12 cellular contexts compared by ENCODE assay signal in genomic region chr16:50303041-50303604, GRCh38. TPM values are rescaled to one million over a fixed set of nuclear protein-coding genes. Genes with fewer than 3 reads are reported as not detected.
DNase-seq lines count a peak whose midpoint lies in the region; ATAC-seq and TF ChIP-seq lines count a peak whose summit lies in the region.
"Had no signal": no experiment of that assay in that cellular context is flagged by ENCODE, and none has a peak within 500 bp of the region (broad histone marks: within the 10 kb centered on the region; RNA-seq: fewer than 3 reads in every experiment).

No MANE protein-coding gene starts in this region.

- no peaks in the 10 kb centered on the region for H3K27me3 ChIP-seq in CD4-positive, alpha-beta T cell (ENCODE audit: control insufficient read depth, insufficient read depth, low read length)
- no peaks in the 10 kb centered on the region for H3K27me3 ChIP-seq in effector memory CD4-positive, alpha-beta T cell (replicated peaks; ENCODE audit: control insufficient read depth, insufficient read depth, low read length, poor library complexity, severe bottlenecking)
- no peaks in the 10 kb centered on the region for H3K27me3 ChIP-seq in ovary
- H3K27me3 ChIP-seq: body of pancreas had no signal

- peaks cover 76% of the 10 kb centered on the region for H3K36me3 Mint-ChIP-seq in CD4-positive, alpha-beta T cell (ENCODE audit: low read depth)
- H3K36me3 Mint-ChIP-seq in activated CD8-positive, alpha-beta memory T cell treated with anti-CD3 and anti-CD28 coated beads, Interleukin-2, amount 10 ng/mL, durations not matched to agents 7 days and 5 days, result peaks cover 16% of the 10 kb centered on the region

- no peaks in the 10 kb centered on the region for H3K9me3 ChIP-seq in CD4-positive, alpha-beta T cell (ENCODE audit: control insufficient read depth, low read length)
- H3K9me3 ChIP-seq in effector memory CD4-positive, alpha-beta T cell (ENCODE audit: control insufficient read depth, low read length), result no peaks in the 10 kb centered on the region
- H3K9me3 ChIP-seq in ovary, result no peaks in the 10 kb centered on the region
- H3K9me3 ChIP-seq: body of pancreas had no signal

- H3K4me1 ChIP-seq in effector memory CD4-positive, alpha-beta T cell (ENCODE audit: control insufficient read depth, insufficient read depth, low read length, poor library complexity, severe bottlenecking), result no peaks in the 10 kb centered on the region
- H3K4me1 ChIP-seq in ovary (ENCODE audit: insufficient read depth), result peaks cover 11% of the 10 kb centered on the region
- H3K4me1 ChIP-seq: body of pancreas had no signal

- H3K4me1 Mint-ChIP-seq in CD4-positive, alpha-beta T cell (ENCODE audit: low read depth), result no peaks in the 10 kb centered on the region
- no peaks in the 10 kb centered on the region for H3K4me1 Mint-ChIP-seq in activated CD8-positive, alpha-beta memory T cell treated with anti-CD3 and anti-CD28 coated beads, Interleukin-2, amount 10 ng/mL, durations not matched to agents 7 days and 5 days

- TF ChIP-seq EP300 in ovary (IDR thresholded peaks at IDR 0.05), result no peak

- H3K4me3 Mint-ChIP-seq in CD4-positive, alpha-beta T cell, result no peak overlapping the region
- no peak overlapping the region for H3K4me3 Mint-ChIP-seq in activated CD8-positive, alpha-beta memory T cell treated with anti-CD3 and anti-CD28 coated beads, Interleukin-2, amount 10 ng/mL, durations not matched to agents 7 days and 5 days

- peak overlapping the region; percentile 21 for H3K27ac ChIP-seq in CD4-positive, alpha-beta T cell (ENCODE audit: low read depth, low read length)
- peak overlapping the region; percentile 22 for H3K27ac ChIP-seq in effector memory CD4-positive, alpha-beta T cell (ENCODE audit: insufficient read depth, low read length, poor library complexity, severe bottlenecking)
- peak overlapping the region in 1 of 2 donors; percentile 31 for H3K27ac ChIP-seq in ovary
- H3K27ac ChIP-seq: body of pancreas, epithelial cell of prostate had no signal

- no peak for ATAC-seq in CD4-positive, alpha-beta T cell (ENCODE audit: poor library complexity)
- ATAC-seq in activated CD8-positive, alpha-beta memory T cell treated with anti-CD3 and anti-CD28 coated beads, Interleukin-2, amount 10 ng/mL, durations not matched to agents 7 days and 5 days, result no peak
- ATAC-seq: body of pancreas, Panc1 had no signal

- DNase-seq in CD4-positive, alpha-beta T cell, result peak in 1 of 10 experiments; percentile 7
- DNase-seq in HS-27A (ENCODE audit: low read depth), result peak; percentile 19
- no peak for DNase-seq in effector memory CD4-positive, alpha-beta T cell
- DNase-seq in ovary, result peak in 3 of 5 donors; percentile 22 to 46 (median 22)
- DNase-seq in NCI-H748 treated with DMSO at 0.1 percent for 48 hours (lab: John Stamatoyannopoulos, UW), result no peak
- no peak for DNase-seq in activated CD8-positive, alpha-beta memory T cell treated with anti-CD3 and anti-CD28 coated beads, Interleukin-2, amount 10 ng/mL, durations not matched to agents 7 days and 5 days
- no peak for DNase-seq in kidney glomerular epithelial cell (lab: John Stamatoyannopoulos, UW)
- DNase-seq: NCI-H2227 treated with DMSO at 0.1 percent for 48 hours; stimulated activated CD4-positive, alpha-beta T cell treated with anti-CD3 and anti-CD28 coated beads, Interleukin-4, amount 100 ng/mL, for 4 hours had no signal

- H3K9me3 Mint-ChIP-seq in CD4-positive, alpha-beta T cell, result no peaks in the 10 kb centered on the region
- H3K9me3 Mint-ChIP-seq in activated CD8-positive, alpha-beta memory T cell treated with anti-CD3 and anti-CD28 coated beads, Interleukin-2, amount 10 ng/mL, durations not matched to agents 7 days and 5 days (ENCODE audit: low read depth), result no peaks in the 10 kb centered on the region

- POLR2A ChIA-PET in CD4-positive, alpha-beta T cell (lab: Charles Lee), result no interaction called here

- H3K27ac Mint-ChIP-seq in CD4-positive, alpha-beta T cell, result peak overlapping the region; percentile 65
- no peak overlapping the region for H3K27ac Mint-ChIP-seq in activated CD8-positive, alpha-beta memory T cell treated with anti-CD3 and anti-CD28 coated beads, Interleukin-2, amount 10 ng/mL, durations not matched to agents 7 days and 5 days

- 39 to 61% (median 53%) methylated on average over 11 of the region's 11 CpGs for WGBS in ovary, 3 donors

- TF ChIP-seq POLR2A in ovary (IDR thresholded peaks at IDR 0.05), result no peak

- CTCF ChIA-PET in CD4-positive, alpha-beta T cell (lab: Charles Lee), result no interaction called here
- CTCF ChIA-PET in activated CD8-positive, alpha-beta memory T cell treated with anti-CD3 and anti-CD28 coated beads, Interleukin-2, amount 10 ng/mL, durations not matched to agents 7 days and 5 days (lab: Charles Lee), result no interaction called here

- peaks cover 93% of the 10 kb centered on the region for H3K36me3 ChIP-seq in effector memory CD4-positive, alpha-beta T cell (ENCODE audit: control insufficient read depth, insufficient read depth, low read length)
- no peaks in the 10 kb centered on the region for H3K36me3 ChIP-seq in ovary

- H3K4me3 ChIP-seq in effector memory CD4-positive, alpha-beta T cell (ENCODE audit: insufficient read depth, low read depth, low read length, poor library complexity, severe bottlenecking), result no peak overlapping the region
- H3K4me3 ChIP-seq in ovary, result no peak overlapping the region
- H3K4me3 ChIP-seq: body of pancreas had no signal

- H3K27me3 Mint-ChIP-seq in CD4-positive, alpha-beta T cell, result no peaks in the 10 kb centered on the region
- no peaks in the 10 kb centered on the region for H3K27me3 Mint-ChIP-seq in activated CD8-positive, alpha-beta memory T cell treated with anti-CD3 and anti-CD28 coated beads, Interleukin-2, amount 10 ng/mL, durations not matched to agents 7 days and 5 days

- intact Hi-C loops in CD4-positive, alpha-beta T cell (cut with DNase I, micrococcal nuclease), result no loop called here
- intact Hi-C loops in ovary (cut with DNase I), result no loop called here

- no peak for TF ChIP-seq CTCF in CD4-positive, alpha-beta T cell (IDR thresholded peaks at IDR 0.05)
- TF ChIP-seq CTCF in ovary (IDR thresholded peaks at IDR 0.05), result no peak

RNA-seq across cellular contexts. Expression of gene ADCY7, which starts 36.8 kb away (rescaled TPM):
- total RNA-seq in CD4-positive, alpha-beta T cell, result 100 to 1,000 TPM; 136 to 147 TPM
- total RNA-seq in ovary, result 10 to 100 TPM; 23.4 to 78.9 (median 39.5) TPM
- 10 to 100 TPM; 10.2 to 10.7 TPM for polyA plus RNA-seq in ovary
- total RNA-seq in activated CD8-positive, alpha-beta memory T cell treated with anti-CD3 and anti-CD28 coated beads, Interleukin-2, amount 10 ng/mL, durations not matched to agents 7 days and 5 days, result 100 to 1,000 TPM; 131 to 232 TPM

Comparison
In these comparisons a context has a peak if more than half of its experiments do, and no peak if none do; other contexts are left out.
1. DNase-seq: peak in HS-27A (single experiment) and ovary (3 of 5); none in effector memory CD4-positive, alpha-beta T cell (0 of 3), NCI-H748 treated with DMSO at 0.1 percent for 48 hours (single experiment), activated CD8-positive, alpha-beta memory T cell treated with anti-CD3 and anti-CD28 coated beads, Interleukin-2, amount 10 ng/mL, durations not matched to agents 7 days and 5 days (single experiment) and kidney glomerular epithelial cell (single experiment).